Comparison of ENCODE assay signal across 1 cellular context in genomic region chr1:111746614-111746999, GRCh38.
TF ChIP-seq lines count a peak whose summit lies in the region.

No MANE protein-coding gene starts in this region.

TF ChIP-seq in K562, 482 proteins besides CTCF, POLR2A, EP300 and RAD21:
- TF ChIP-seq KDM1A (IDR thresholded peaks at IDR 0.05) (no peak), ZNF282 (CRISPR knock-in tag; IDR thresholded peaks at IDR 0.05) (no peak), NBN (IDR thresholded peaks at IDR 0.05; ENCODE audit: low read depth) (no peak), NCOA4 (IDR thresholded peaks at IDR 0.05; ENCODE audit: partially characterized antibody) (no peak), RB1 (IDR thresholded peaks at IDR 0.05; ENCODE audit: low read depth) (no peak), ZNF263 (CRISPR knock-in tag; IDR thresholded peaks at IDR 0.05; ENCODE audit: borderline replicate concordance) (no peak), KLF1 (tag; IDR thresholded peaks at IDR 0.05) (no peak), ZNF224 (CRISPR knock-in tag; IDR thresholded peaks at IDR 0.05) (no peak), FOXA1 (IDR thresholded peaks at IDR 0.05; ENCODE audit: borderline replicate concordance) (no peak), ZNF583 (CRISPR knock-in tag; IDR thresholded peaks at IDR 0.05) (no peak), NFE2 (IDR thresholded peaks at IDR 0.05; ENCODE audit: low read depth) (no peak), DIDO1 (tag; IDR thresholded peaks at IDR 0.05; ENCODE audit: low read depth) (no peak), ZNF184 (CRISPR knock-in tag; IDR thresholded peaks at IDR 0.05) (no peak), RBM39 (optimal IDR thresholded peaks at IDR 0.05; ENCODE audit: low read depth, low read length) (no peak), PURB (CRISPR knock-in tag; IDR thresholded peaks at IDR 0.05; ENCODE audit: low read depth) (no peak)
